In the genomic region with DNA sequence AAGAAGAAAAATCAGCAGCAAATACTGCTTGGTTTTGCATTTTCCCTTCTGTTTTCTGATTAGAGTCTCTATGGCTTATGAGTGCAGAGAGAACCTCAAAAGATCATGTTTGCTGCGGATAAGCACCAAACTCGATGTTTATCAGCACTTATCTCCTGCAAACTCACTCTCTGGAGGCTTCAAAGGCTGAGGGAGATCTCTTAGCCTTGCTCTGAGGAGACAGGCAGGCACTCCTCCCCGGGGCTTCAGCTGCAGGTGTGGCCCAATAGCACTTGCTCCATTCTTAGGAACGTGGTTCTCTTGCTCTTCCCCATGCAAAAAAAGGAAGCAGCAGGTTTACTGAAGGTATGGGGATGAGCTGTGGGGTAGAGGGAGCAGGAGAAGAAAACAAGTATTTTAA, we compare ENCODE assay signal across 1 cellular context.
TF ChIP-seq lines count a peak whose summit lies in the region.

No MANE protein-coding gene starts in this region.

TF ChIP-seq in H1, 55 proteins besides CTCF, POLR2A, EP300 and RAD21:
- TF ChIP-seq POU5F1 (IDR thresholded peaks at IDR 0.05; ENCODE audit: low read depth, low read length) (no peak), CHD1 (IDR thresholded peaks at IDR 0.05; ENCODE audit: low read depth, low read length) (no peak), KDM1A (IDR thresholded peaks at IDR 0.05; ENCODE audit: borderline replicate concordance, low read length) (no peak)
